9 cellular contexts compared by ENCODE assay signal in the genomic region with DNA sequence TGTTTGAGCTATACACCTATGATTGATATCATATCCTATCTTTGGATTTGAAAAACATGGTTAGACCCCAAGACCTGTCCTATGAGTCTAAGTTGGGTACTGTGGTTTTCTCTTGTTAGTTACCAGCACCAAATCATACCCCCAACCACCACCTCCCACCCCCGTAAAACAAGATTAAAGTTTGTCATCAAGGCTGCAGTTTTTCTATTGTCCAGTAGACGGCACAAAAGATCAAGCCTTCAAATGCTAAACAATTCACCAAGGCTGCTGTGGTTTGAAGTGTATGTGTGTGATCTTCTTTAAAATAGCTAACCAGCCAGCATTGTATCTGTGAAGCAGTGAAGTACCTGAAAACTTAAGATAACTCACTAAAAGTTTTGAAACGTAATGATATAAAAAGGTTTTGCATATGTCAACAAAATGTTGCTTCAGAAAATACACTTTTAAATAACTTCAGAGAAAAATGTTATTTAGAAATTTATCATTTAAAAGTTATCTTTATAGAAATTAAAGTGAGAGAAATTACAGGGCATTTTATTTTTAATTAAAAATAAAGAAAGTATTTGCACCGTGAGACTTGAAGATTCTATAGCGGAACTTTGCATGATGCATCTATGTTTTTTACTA. TPM values are rescaled to one million over a fixed set of nuclear protein-coding genes. Genes with fewer than 3 reads are reported as not detected.
DNase-seq lines count a peak whose midpoint lies in the region; ATAC-seq and TF ChIP-seq lines count a peak whose summit lies in the region.
"Had no signal": no experiment of that assay in that cellular context is flagged by ENCODE, and none has a peak within 500 bp of the region (broad histone marks: within the 10 kb centered on the region; RNA-seq: fewer than 3 reads in every experiment).

No MANE protein-coding gene starts in this region.

- no peak for ATAC-seq in HG02571 (IDR thresholded peaks at IDR 0.05; ENCODE audit: unreplicated experiment)

- no peak overlapping the region for H3K14ac ChIP-seq in trophoblast cell (ENCODE audit: low read length)

- H4K20me1 ChIP-seq in KMS-11 (ENCODE audit: insufficient read depth): no peaks in the 10 kb centered on the region

- H3K36me3 ChIP-seq in KMS-11 (ENCODE audit: insufficient read depth) (no peaks in the 10 kb centered on the region), trophoblast cell (ENCODE audit: control insufficient read depth in 1 of 2, insufficient read depth in 2 of 2, low read length in 2 of 2) (no peaks in the 10 kb centered on the region)
- no peaks in the 10 kb centered on the region for H3K36me3 ChIP-seq in effector memory CD4-positive, alpha-beta T cell (ENCODE audit: control insufficient read depth, insufficient read depth, low read length)
- H3K36me3 ChIP-seq: BLaER1 treated with 17β-estradiol and CSF1 and Interleukin-3, amounts not matched to agents 10 nM and 100 nM had no signal

- H4K91ac ChIP-seq in trophoblast cell (ENCODE audit: low read depth, low read length): no peak overlapping the region

- H3K79me1 ChIP-seq in trophoblast cell (ENCODE audit: low read length): peaks cover 33% of the 10 kb centered on the region

- H2AFZ ChIP-seq in KMS-11 (ENCODE audit: low read depth) (no peak overlapping the region), trophoblast cell (ENCODE audit: insufficient read depth, low read length, poor library complexity) (no peak overlapping the region)

- H3K4me2 ChIP-seq in KMS-11 (no peak overlapping the region), trophoblast cell (ENCODE audit: low read length) (no peak overlapping the region)
- H3K4me2 ChIP-seq: BLaER1 treated with 17β-estradiol and CSF1 and Interleukin-3, amounts not matched to agents 10 nM and 100 nM had no signal

- no peaks in the 10 kb centered on the region for H3K27me3 ChIP-seq in KMS-11 (ENCODE audit: insufficient read depth, low read depth)
- peaks cover 2% of the 10 kb centered on the region for H3K27me3 ChIP-seq in trophoblast cell (ENCODE audit: insufficient read depth, low read length)
- peaks cover 10% of the 10 kb centered on the region for H3K27me3 ChIP-seq in effector memory CD4-positive, alpha-beta T cell (replicated peaks; ENCODE audit: control insufficient read depth, insufficient read depth, low read length, poor library complexity, severe bottlenecking)

- H4K12ac ChIP-seq in trophoblast cell (ENCODE audit: low read depth, low read length): no peak overlapping the region

- no CpG with 5 or more reads among the region's 5 CpGs for WGBS in trophoblast cell (ENCODE audit: extremely low coverage, insufficient coverage, insufficient read length)

- H2AK5ac ChIP-seq in trophoblast cell (ENCODE audit: low read length): no peak overlapping the region

- H3K23ac ChIP-seq in trophoblast cell (ENCODE audit: low read length): no peak overlapping the region

- TF ChIP-seq POLR2A in erythroblast (IDR thresholded peaks at IDR 0.05; ENCODE audit: low read length): no peak

- no peak overlapping the region for H2BK120ac ChIP-seq in trophoblast cell (ENCODE audit: insufficient read depth, low read length, poor library complexity)

- H3K4ac ChIP-seq in trophoblast cell (ENCODE audit: low read depth, low read length): no peak overlapping the region

- H3K4me1 ChIP-seq in KMS-11 (ENCODE audit: low read depth, poor library complexity, severe bottlenecking) (peaks cover 8% of the 10 kb centered on the region), trophoblast cell (ENCODE audit: control insufficient read depth in 1 of 2, insufficient read depth in 2 of 2, low read length in 2 of 2) (peaks cover 15 to 17% of the 10 kb centered on the region in 2 experiments)
- peaks cover 11% of the 10 kb centered on the region for H3K4me1 ChIP-seq in effector memory CD4-positive, alpha-beta T cell (ENCODE audit: control insufficient read depth, insufficient read depth, low read length, poor library complexity, severe bottlenecking)

- H3K27ac ChIP-seq in KMS-11 (no peak overlapping the region), trophoblast cell (ENCODE audit: low read depth, low read length) (no peak overlapping the region)
- H3K27ac ChIP-seq in effector memory CD4-positive, alpha-beta T cell (ENCODE audit: insufficient read depth, low read length, poor library complexity, severe bottlenecking): no peak overlapping the region
- H3K27ac ChIP-seq: BLaER1 treated with 17β-estradiol and CSF1 and Interleukin-3, amounts not matched to agents 10 nM and 100 nM had no signal

- peaks cover 2% of the 10 kb centered on the region for H3K9me3 ChIP-seq in trophoblast cell (ENCODE audit: insufficient read depth, low read depth, low read length)
- H3K9me3 ChIP-seq in effector memory CD4-positive, alpha-beta T cell (ENCODE audit: control insufficient read depth, low read length): no peaks in the 10 kb centered on the region

- no peak overlapping the region for H2BK12ac ChIP-seq in trophoblast cell (ENCODE audit: low read length)

- H2BK5ac ChIP-seq in trophoblast cell (ENCODE audit: low read depth, low read length, poor library complexity): no peak overlapping the region

- DNase-seq in NCI-H524 (lab: John Stamatoyannopoulos, UW) (peak; percentile 36 to 73), NCI-H524 treated with DMSO at 0.1 percent for 48 hours (lab: John Stamatoyannopoulos, UW) (no peak), RKO (ENCODE audit: low spot score) (peak; percentile 52), erythroblast (lab: John Stamatoyannopoulos, UW) (peak; percentile 50 to 54), trophoblast cell (peak; percentile 35 to 78)
- DNase-seq in effector memory CD4-positive, alpha-beta T cell: no peak

- TF ChIP-seq CTCF in KMS-11 (conservative IDR thresholded peaks at IDR 0.05; ENCODE audit: low read depth, low read length): peak; percentile 97

- H3K4me3 ChIP-seq in KMS-11 (IDR thresholded peaks at IDR 0.05; ENCODE audit: insufficient read depth, low read depth, low read length) (no peak overlapping the region), trophoblast cell (ENCODE audit: low read depth, low read length) (no peak overlapping the region)
- H3K4me3 ChIP-seq in effector memory CD4-positive, alpha-beta T cell (ENCODE audit: insufficient read depth, low read depth, low read length, poor library complexity, severe bottlenecking): no peak overlapping the region
- H3K4me3 ChIP-seq: BLaER1 treated with 17β-estradiol and CSF1 and Interleukin-3, amounts not matched to agents 10 nM and 100 nM had no signal

- H3K9ac ChIP-seq in KMS-11 (no peak overlapping the region), trophoblast cell (ENCODE audit: low read length) (no peak overlapping the region)
- H3K9ac ChIP-seq: BLaER1 treated with 17β-estradiol and CSF1 and Interleukin-3, amounts not matched to agents 10 nM and 100 nM had no signal

- H3K79me2 ChIP-seq in KMS-11 (ENCODE audit: insufficient read depth, low read depth): no peaks in the 10 kb centered on the region; the same call in 1 of the 2 replicates
- peaks cover 13% of the 10 kb centered on the region for H3K79me2 ChIP-seq in trophoblast cell (ENCODE audit: control insufficient read depth, insufficient read depth, low read length, poor library complexity)

- no peak overlapping the region for H4K8ac ChIP-seq in trophoblast cell (ENCODE audit: low read depth, low read length)

- no peak overlapping the region for H3K18ac ChIP-seq in trophoblast cell (ENCODE audit: low read length)

RNA-seq across cellular contexts. Expression of a gene that starts 5.8 kb away (rescaled TPM):
- 19.4 and 19.9 TPM in 2 replicates for polyA plus RNA-seq in trophoblast cell (2013)

Comparison
In these comparisons a context has a peak if more than half of its experiments do, and no peak if none do; other contexts are left out.
1. DNase-seq: peak in NCI-H524 (2 of 2), RKO (single experiment), erythroblast (2 of 2) and trophoblast cell (2 of 2); none in NCI-H524 treated with DMSO at 0.1 percent for 48 hours (single experiment) and effector memory CD4-positive, alpha-beta T cell (0 of 3).